9 cellular contexts compared by ENCODE assay signal in genomic region chr2:217218269-217219140, GRCh38.
A peak's percentile ranks its signal among the peaks of the same experiment; 100 is the strongest.
DNase-seq lines count a peak whose midpoint lies in the region; ATAC-seq and FAIRE-seq lines count a peak whose summit lies in the region.
"Had no signal": no experiment of that assay in that cellular context is flagged by ENCODE, and none has a peak within 500 bp of the region (broad histone marks: within the 10 kb centered on the region; RNA-seq: fewer than 3 reads in every experiment).

No MANE protein-coding gene starts in this region.

- no peak overlapping the region for H3K4me3 Mint-ChIP-seq in T-helper 17 cell

- intact Hi-C loops in aorta (cut with DNase I) = no loop called here

- peak; percentile 51 for ATAC-seq in HG03066 (IDR thresholded peaks at IDR 0.05; ENCODE audit: low read depth, unreplicated experiment)
- peak; percentile 32 for ATAC-seq in T-helper 17 cell
- ATAC-seq in aorta (ENCODE audit: low FRiP score) = peak; percentile 37

- H3K27me3 Mint-ChIP-seq in T-helper 17 cell = peaks cover 14% of the 10 kb centered on the region

- H3K4me1 ChIP-seq in aorta (ENCODE audit: control insufficient read depth in 1 of 2, insufficient read depth in 2 of 2, low read length in 2 of 2) (peaks cover 0 to 4% of the 10 kb centered on the region in 2 donors), small intestine (ENCODE audit: control insufficient read depth in 2 of 2, insufficient read depth in 1 of 2, low read depth in 1 of 2, low read length in 1 of 2) (no peaks in the 10 kb centered on the region)

- no peaks in the 10 kb centered on the region for H3K36me3 Mint-ChIP-seq in T-helper 17 cell (ENCODE audit: low read depth)

- H3K9me3 ChIP-seq in T-helper 17 cell (ENCODE audit: control insufficient read depth, low read length, poor library complexity, severe bottlenecking) (no peaks in the 10 kb centered on the region), aorta (ENCODE audit: control insufficient read depth, low read length) (no peaks in the 10 kb centered on the region), small intestine (ENCODE audit: control insufficient read depth, low read depth) (no peaks in the 10 kb centered on the region)

- H3K4me3 ChIP-seq in aorta (ENCODE audit: low read length in 2 of 2) (no peak overlapping the region), small intestine (ENCODE audit: low read depth in 1 of 2, low read length in 2 of 2) (no peak overlapping the region)
- H3K4me3 ChIP-seq: lung had no signal

- H3K27me3 ChIP-seq in aorta (ENCODE audit: control insufficient read depth in 1 of 2, insufficient read depth in 2 of 2, low read length in 1 of 2) (no peaks in the 10 kb centered on the region), small intestine (ENCODE audit: control insufficient read depth in 2 of 2, insufficient read depth in 2 of 2, low read length in 2 of 2) (no peaks in the 10 kb centered on the region)

- no peaks in the 10 kb centered on the region for H3K36me3 ChIP-seq in aorta (ENCODE audit: control insufficient read depth in 1 of 2, insufficient read depth in 2 of 2, low read length in 1 of 2)
- H3K36me3 ChIP-seq in small intestine (ENCODE audit: control insufficient read depth in 2 of 2, insufficient read depth in 2 of 2, low read length in 2 of 2) = no peaks in the 10 kb centered on the region

- WGBS in aorta, 2 donors = 93 to 95% methylated on average over 5 of the region's 5 CpGs
- 67 to 73% (median 69%) methylated on average over 5 of the region's 5 CpGs for WGBS in small intestine, 3 donors

- no peak overlapping the region for H3K27ac ChIP-seq in aorta (ENCODE audit: low read depth in 1 of 2, low read length in 2 of 2)
- H3K27ac ChIP-seq in small intestine (ENCODE audit: low read depth in 1 of 2, low read length in 1 of 2) = no peak overlapping the region

- no peak overlapping the region for H3K27ac Mint-ChIP-seq in T-helper 17 cell

- H3K4me1 Mint-ChIP-seq in T-helper 17 cell = no peaks in the 10 kb centered on the region

- peak; percentile 10 for DNase-seq in stimulated activated CD4-positive, alpha-beta T cell treated with anti-CD3 and anti-CD28 coated beads, Interleukin-1b, Interleukin-23, amount 100 ng/mL, for 48 hours
- no peak for DNase-seq in stimulated activated CD4-positive, alpha-beta T cell treated with anti-CD3 and anti-CD28 coated beads, Interleukin-12 subunit alpha, Interleukin-12 subunit beta, amount 100 ng/mL, for 4 hours
- DNase-seq in T-helper 17 cell (no peak), aorta (peak; percentile 61 to 79), cerebellar cortex (ENCODE audit: low spot score) (no peak), small intestine (no peak), NCI-H226 (no peak)

- FAIRE-seq in small intestine (lab: Jason Lieb, UNC) = no peak

Comparison
In these comparisons a context has a peak if more than half of its experiments do, and no peak if none do; other contexts are left out.
1. DNase-seq: peak in stimulated activated CD4-positive, alpha-beta T cell treated with anti-CD3 and anti-CD28 coated beads, Interleukin-1b, Interleukin-23, amount 100 ng/mL, for 48 hours (single experiment) and aorta (2 of 2); none in stimulated activated CD4-positive, alpha-beta T cell treated with anti-CD3 and anti-CD28 coated beads, Interleukin-12 subunit alpha, Interleukin-12 subunit beta, amount 100 ng/mL, for 4 hours (single experiment), T-helper 17 cell (0 of 3), cerebellar cortex (single experiment), small intestine (single experiment) and NCI-H226 (single experiment).
2. Peak in every context shown above with its lines, with median percentiles within 50 percentile points of each other: ATAC-seq.